In genomic region chr2:15594291-15595256, GRCh38 we compare ENCODE assay signal across 1 cellular context.
TF ChIP-seq lines count a peak whose summit lies in the region.

No MANE protein-coding gene starts in this region.

TF ChIP-seq in K562, 482 proteins besides CTCF, POLR2A, EP300 and RAD21:
- TF ChIP-seq MTF1 (CRISPR knock-in tag; IDR thresholded peaks at IDR 0.05; ENCODE audit: borderline replicate concordance) (no peak), SIRT6 (IDR thresholded peaks at IDR 0.05; ENCODE audit: low read depth, low read length) (no peak), LCOR (CRISPR knock-in tag; IDR thresholded peaks at IDR 0.05) (no peak), KDM1A (IDR thresholded peaks at IDR 0.05) (0 out of 4 replicates have a peak, but pooled peaks of 1 of the 2 experiments have one; percentile 52), TCF3 (CRISPR knock-in tag; IDR thresholded peaks at IDR 0.05) (peak; percentile 24; the same call in 1 of the 2 replicates), RFX7 (CRISPR knock-in tag; IDR thresholded peaks at IDR 0.05) (no peak), NCOR1 (IDR thresholded peaks at IDR 0.05) (0 out of 2 replicates have a peak, but pooled peaks have one; percentile 10), GTF3C2 (IDR thresholded peaks at IDR 0.05; ENCODE audit: borderline replicate concordance, extremely low read depth, insufficient read length) (no peak), CBFA2T3 (IDR thresholded peaks at IDR 0.05) (peak; percentile 61), ZC3H8 (IDR thresholded peaks at IDR 0.05) (no peak), LARP7 (IDR thresholded peaks at IDR 0.05) (no peak), CBFA2T2 (conservative IDR thresholded peaks at IDR 0.05) (0 out of 2 replicates have a peak, but pooled peaks have one; percentile 8), TAL1 (IDR thresholded peaks at IDR 0.05) (peak; percentile 8; the same call in 1 of the 2 replicates), KDM4B (IDR thresholded peaks at IDR 0.05; ENCODE audit: borderline replicate concordance in 2 of 2, low read depth in 1 of 2) (no peak), MEF2D (tag; conservative IDR thresholded peaks at IDR 0.05; ENCODE audit: low read depth) (0 out of 2 replicates have a peak, but pooled peaks have one; percentile 26)
- TF ChIP-seq, protein P1, sequence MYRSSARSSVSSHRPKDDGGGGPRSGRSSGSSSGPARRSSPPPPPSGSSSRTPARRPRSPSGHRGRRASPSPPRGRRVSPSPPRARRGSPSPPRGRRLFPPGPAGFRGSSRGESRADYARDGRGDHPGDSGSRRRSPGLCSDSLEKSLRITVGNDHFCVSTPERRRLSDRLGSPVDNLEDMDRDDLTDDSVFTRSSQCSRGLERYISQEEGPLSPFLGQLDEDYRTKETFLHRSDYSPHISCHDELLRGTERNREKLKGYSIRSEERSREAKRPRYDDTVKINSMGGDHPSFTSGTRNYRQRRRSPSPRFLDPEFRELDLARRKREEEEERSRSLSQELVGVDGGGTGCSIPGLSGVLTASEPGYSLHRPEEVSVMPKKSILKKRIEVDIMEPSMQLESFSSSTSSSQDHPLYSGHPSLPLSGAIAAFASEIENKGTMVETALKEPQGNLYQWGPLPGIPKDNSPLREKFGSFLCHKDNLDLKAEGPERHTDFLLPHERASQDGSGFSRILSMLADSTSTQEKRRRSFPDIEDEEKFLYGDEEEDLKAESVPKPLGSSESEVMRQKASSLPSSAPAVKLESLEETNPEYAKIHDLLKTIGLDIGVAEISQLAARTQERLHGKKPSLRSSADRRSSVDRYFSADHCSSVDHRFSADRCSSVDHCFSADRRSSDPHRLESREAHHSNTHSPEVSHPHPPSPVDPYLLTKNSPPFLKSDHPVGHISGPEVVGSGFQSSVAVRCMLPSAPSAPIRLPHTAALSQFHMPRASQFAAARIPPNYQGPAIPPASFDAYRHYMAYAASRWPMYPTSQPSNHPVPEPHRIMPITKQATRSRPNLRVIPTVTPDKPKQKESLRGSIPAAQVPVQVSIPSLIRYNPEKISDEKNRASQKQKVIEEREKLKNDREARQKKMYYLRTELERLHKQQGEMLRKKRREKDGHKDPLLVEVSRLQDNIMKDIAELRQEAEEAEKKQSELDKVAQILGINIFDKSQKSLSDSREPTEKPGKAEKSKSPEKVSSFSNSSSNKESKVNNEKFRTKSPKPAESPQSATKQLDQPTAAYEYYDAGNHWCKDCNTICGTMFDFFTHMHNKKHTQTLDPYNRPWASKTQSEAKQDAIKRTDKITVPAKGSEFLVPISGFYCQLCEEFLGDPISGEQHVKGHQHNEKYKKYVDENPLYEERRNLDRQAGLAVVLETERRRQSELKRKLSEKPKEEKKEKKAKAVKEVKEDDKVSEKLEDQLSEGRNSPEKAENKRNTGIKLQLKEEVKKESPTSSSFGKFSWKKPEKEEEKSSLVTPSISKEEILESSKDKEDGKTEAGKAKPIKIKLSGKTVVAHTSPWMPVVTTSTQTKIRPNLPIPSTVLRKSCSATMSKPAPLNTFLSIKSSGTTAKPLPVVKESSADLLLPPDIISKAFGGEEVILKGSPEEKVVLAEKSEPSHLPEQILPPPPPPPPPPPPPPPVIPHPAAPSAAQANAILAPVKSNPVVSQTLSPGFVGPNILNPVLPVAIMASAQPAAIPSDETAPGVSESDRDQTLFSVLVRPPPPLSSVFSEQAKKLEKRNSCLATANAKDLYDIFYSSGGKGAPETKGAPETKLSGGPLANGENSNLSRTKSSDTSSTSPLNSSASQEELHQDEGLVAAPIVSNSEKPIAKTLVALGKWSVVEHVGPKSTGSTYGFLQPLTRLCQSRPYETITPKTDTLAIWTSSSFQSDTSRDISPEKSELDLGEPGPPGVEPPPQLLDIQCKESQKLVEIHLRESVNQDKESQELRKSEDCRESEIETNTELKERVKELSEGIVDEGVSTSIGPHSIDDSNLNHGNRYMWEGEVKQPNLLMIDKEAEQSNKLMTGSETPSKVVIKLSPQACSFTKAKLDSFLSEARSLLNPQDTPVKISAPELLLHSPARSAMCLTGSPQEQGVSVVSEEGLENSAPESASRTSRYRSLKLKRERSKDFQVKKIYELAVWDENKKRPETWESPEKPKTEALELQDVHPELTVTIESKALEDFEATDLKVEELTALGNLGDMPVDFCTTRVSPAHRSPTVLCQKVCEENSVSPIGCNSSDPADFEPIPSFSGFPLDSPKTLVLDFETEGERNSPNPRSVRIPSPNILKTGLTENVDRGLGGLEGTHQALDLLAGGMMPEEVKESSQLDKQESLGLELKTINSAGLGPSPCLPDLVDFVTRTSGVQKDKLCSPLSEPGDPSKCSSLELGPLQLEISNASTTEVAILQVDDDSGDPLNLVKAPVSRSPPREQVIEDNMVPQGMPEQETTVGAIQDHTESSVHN (IDR thresholded peaks at IDR 0.05; ENCODE audit: borderline replicate concordance in 1 of 2, low read depth in 1 of 2), result no peak
- TF ChIP-seq, protein P2, sequence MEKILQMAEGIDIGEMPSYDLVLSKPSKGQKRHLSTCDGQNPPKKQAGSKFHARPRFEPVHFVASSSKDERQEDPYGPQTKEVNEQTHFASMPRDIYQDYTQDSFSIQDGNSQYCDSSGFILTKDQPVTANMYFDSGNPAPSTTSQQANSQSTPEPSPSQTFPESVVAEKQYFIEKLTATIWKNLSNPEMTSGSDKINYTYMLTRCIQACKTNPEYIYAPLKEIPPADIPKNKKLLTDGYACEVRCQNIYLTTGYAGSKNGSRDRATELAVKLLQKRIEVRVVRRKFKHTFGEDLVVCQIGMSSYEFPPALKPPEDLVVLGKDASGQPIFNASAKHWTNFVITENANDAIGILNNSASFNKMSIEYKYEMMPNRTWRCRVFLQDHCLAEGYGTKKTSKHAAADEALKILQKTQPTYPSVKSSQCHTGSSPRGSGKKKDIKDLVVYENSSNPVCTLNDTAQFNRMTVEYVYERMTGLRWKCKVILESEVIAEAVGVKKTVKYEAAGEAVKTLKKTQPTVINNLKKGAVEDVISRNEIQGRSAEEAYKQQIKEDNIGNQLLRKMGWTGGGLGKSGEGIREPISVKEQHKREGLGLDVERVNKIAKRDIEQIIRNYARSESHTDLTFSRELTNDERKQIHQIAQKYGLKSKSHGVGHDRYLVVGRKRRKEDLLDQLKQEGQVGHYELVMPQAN (IDR thresholded peaks at IDR 0.05; ENCODE audit: borderline replicate concordance), result no peak
